ENCODE assay signal across 27 cellular contexts in genomic region chr18:45186832-45187231, GRCh38.
"Had no signal": no experiment of that assay in that cellular context is flagged by ENCODE, and none has a peak within 500 bp of the region (broad histone marks: within the 10 kb centered on the region; RNA-seq: fewer than 3 reads in every experiment).

No MANE protein-coding gene starts in this region.

- H3K4me1 ChIP-seq: pancreas, prostate gland, tibial nerve, uterus had no signal

- H3K9me3 ChIP-seq: mucosa of descending colon, pancreas, prostate gland, tibial nerve, uterus had no signal

- H3K4me3 ChIP-seq: lung, mucosa of descending colon, pancreas, prostate gland, smooth muscle cell, tibial nerve, uterus had no signal

- H3K36me3 ChIP-seq: pancreas, prostate gland, tibial nerve, uterus had no signal

- FAIRE-seq: keratinocyte, pancreas had no signal

- ATAC-seq: left cardiac atrium; left lobe of liver; mucosa of descending colon; naive thymus-derived CD8-positive, alpha-beta T cell; pancreas; right cardiac atrium; sciatic nerve; stimulated activated memory B cell treated with anti-CD40 and anti-IgM and Interleukin-4, amounts not matched to agents 10 μg/mL and 1 μg/mL and 100 μg/mL, for 72 hours; stimulated activated naive CD8-positive, alpha-beta T cell treated with anti-CD3 and anti-CD28 coated beads, Interleukin-15, amount 100 ng/mL, for 72 hours had no signal

- H3K27ac ChIP-seq: pancreas, prostate gland, tibial nerve, uterus had no signal

- H3K27me3 ChIP-seq: pancreas, tibial nerve, uterus had no signal

- DNase-seq: hippocampal formation; kidney glomerular epithelial cell; left cardiac atrium; midbrain; mucosa of descending colon; naive thymus-derived CD8-positive, alpha-beta T cell; nucleus accumbens; pancreas; posterior cingulate gyrus; retina; right cardiac atrium; stimulated activated CD4-positive, alpha-beta T cell treated with anti-CD3 and anti-CD28 coated beads, Interleukin-1b, Interleukin-23, amount 100 ng/mL, for 48 hours; stimulated activated CD4-positive, alpha-beta T cell treated with anti-CD3 and anti-CD28 coated beads, Interleukin-2, amount 100 ng/mL, for 48 hours; stimulated activated CD4-positive, alpha-beta T cell treated with anti-CD3 and anti-CD28 coated beads, Interleukin-4, amount 100 ng/mL, for 4 hours; stimulated activated CD8-positive, alpha-beta memory T cell treated with anti-CD3 and anti-CD28 coated beads, Interleukin-4, amount 100 ng/mL, for 48 hours; stimulated activated naive CD4-positive, alpha-beta T cell treated with Interleukin-2 at 50 U/mL for 16 hours; stimulated activated naive CD8-positive, alpha-beta T cell treated with anti-CD3 and anti-CD28 coated beads, Interleukin-15, amount 100 ng/mL, for 72 hours; substantia nigra; uterus had no signal

- H3K4me2 ChIP-seq: smooth muscle cell had no signal
